1 cellular context compared by ENCODE assay signal in genomic region chr1:203612932-203613682, GRCh38.
TF ChIP-seq lines count a peak whose summit lies in the region.

No MANE protein-coding gene starts in this region.

TF ChIP-seq in K562, 482 proteins besides CTCF, POLR2A, EP300 and RAD21 (continued from another document):
- TF ChIP-seq, protein P1, sequence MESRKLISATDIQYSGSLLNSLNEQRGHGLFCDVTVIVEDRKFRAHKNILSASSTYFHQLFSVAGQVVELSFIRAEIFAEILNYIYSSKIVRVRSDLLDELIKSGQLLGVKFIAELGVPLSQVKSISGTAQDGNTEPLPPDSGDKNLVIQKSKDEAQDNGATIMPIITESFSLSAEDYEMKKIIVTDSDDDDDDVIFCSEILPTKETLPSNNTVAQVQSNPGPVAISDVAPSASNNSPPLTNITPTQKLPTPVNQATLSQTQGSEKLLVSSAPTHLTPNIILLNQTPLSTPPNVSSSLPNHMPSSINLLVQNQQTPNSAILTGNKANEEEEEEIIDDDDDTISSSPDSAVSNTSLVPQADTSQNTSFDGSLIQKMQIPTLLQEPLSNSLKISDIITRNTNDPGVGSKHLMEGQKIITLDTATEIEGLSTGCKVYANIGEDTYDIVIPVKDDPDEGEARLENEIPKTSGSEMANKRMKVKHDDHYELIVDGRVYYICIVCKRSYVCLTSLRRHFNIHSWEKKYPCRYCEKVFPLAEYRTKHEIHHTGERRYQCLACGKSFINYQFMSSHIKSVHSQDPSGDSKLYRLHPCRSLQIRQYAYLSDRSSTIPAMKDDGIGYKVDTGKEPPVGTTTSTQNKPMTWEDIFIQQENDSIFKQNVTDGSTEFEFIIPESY (CRISPR knock-in tag; IDR thresholded peaks at IDR 0.05) = no peak
- no peak for TF ChIP-seq ZNF134 (CRISPR knock-in tag; conservative IDR thresholded peaks at IDR 0.05)
- TF ChIP-seq ETV1 (tag; conservative IDR thresholded peaks at IDR 0.05; ENCODE audit: low read depth) = peak; percentile 90
- TF ChIP-seq SP2 (IDR thresholded peaks at IDR 0.05; ENCODE audit: extremely low read depth, low read depth, low read length, poor library complexity, severe bottlenecking) = no peak
- TF ChIP-seq ZNF395 (CRISPR knock-in tag; IDR thresholded peaks at IDR 0.05) = peak; percentile 53; the same call in 1 of the 2 replicates
- TF ChIP-seq BCOR (IDR thresholded peaks at IDR 0.05) = 0 out of 2 replicates have a peak, but pooled peaks have one; percentile 29
- peak; percentile 42; the same call in 1 of the 2 replicates for TF ChIP-seq VEZF1 (CRISPR knock-in tag; IDR thresholded peaks at IDR 0.05)
- peak in 1 of 2 experiments; percentile 42; a peak in 1 of 4 replicates for TF ChIP-seq ETV6 (IDR thresholded peaks at IDR 0.05; ENCODE audit: borderline replicate concordance in 1 of 2, low read depth in 2 of 2, low read length in 1 of 2)
- no peak for TF ChIP-seq ETV6 (CRISPR knock-in tag; IDR thresholded peaks at IDR 0.05; ENCODE audit: borderline replicate concordance)
- TF ChIP-seq NR2C1 (IDR thresholded peaks at IDR 0.05) = no peak
- TF ChIP-seq NR2C1 (tag; IDR thresholded peaks at IDR 0.05) = peak; percentile 15; the same call in 1 of the 2 replicates
- peak in 1 of 2 experiments; percentile 33; a peak in 1 of 4 replicates for TF ChIP-seq RCOR1 (IDR thresholded peaks at IDR 0.05; ENCODE audit: borderline replicate concordance in 1 of 2, low read depth in 2 of 2, low read length in 2 of 2)
- TF ChIP-seq, protein P2, sequence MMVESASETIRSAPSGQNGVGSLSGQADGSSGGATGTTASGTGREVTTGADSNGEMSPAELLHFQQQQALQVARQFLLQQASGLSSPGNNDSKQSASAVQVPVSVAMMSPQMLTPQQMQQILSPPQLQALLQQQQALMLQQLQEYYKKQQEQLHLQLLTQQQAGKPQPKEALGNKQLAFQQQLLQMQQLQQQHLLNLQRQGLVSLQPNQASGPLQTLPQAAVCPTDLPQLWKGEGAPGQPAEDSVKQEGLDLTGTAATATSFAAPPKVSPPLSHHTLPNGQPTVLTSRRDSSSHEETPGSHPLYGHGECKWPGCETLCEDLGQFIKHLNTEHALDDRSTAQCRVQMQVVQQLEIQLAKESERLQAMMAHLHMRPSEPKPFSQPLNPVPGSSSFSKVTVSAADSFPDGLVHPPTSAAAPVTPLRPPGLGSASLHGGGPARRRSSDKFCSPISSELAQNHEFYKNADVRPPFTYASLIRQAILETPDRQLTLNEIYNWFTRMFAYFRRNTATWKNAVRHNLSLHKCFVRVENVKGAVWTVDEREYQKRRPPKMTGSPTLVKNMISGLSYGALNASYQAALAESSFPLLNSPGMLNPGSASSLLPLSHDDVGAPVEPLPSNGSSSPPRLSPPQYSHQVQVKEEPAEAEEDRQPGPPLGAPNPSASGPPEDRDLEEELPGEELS (CRISPR knock-in tag; IDR thresholded peaks at IDR 0.05; ENCODE audit: borderline replicate concordance) = no peak
- TF ChIP-seq MAZ (CRISPR knock-in tag; conservative IDR thresholded peaks at IDR 0.05 in 1 of 2, IDR thresholded peaks at IDR 0.05 in 1 of 2) = no peak
- peak; percentile 60; the same call in 1 of the 2 replicates for TF ChIP-seq ZBTB9 (CRISPR knock-in tag; IDR thresholded peaks at IDR 0.05)
- peak; percentile 60; the same call in 1 of the 2 replicates for TF ChIP-seq ESRRA (IDR thresholded peaks at IDR 0.05; ENCODE audit: borderline replicate concordance, low read depth)
- peak; percentile 34; the same call in 1 of the 2 replicates for TF ChIP-seq FOXJ2 (tag; IDR thresholded peaks at IDR 0.05)
- peak; percentile 38; the same call in 1 of the 2 replicates for TF ChIP-seq FOSL1 (tag; conservative IDR thresholded peaks at IDR 0.05)
- TF ChIP-seq TAL1 (IDR thresholded peaks at IDR 0.05) = peak; percentile 50; the same call in 1 of the 2 replicates
- peak; percentile 67 for TF ChIP-seq DDX20 (tag; IDR thresholded peaks at IDR 0.05; ENCODE audit: low read depth)
- no peak for TF ChIP-seq ATF1 (CRISPR knock-in tag; IDR thresholded peaks at IDR 0.05)
- TF ChIP-seq ATF1 (tag; IDR thresholded peaks at IDR 0.05) = peak; percentile 26; the same call in 1 of the 2 replicates
- peak; percentile 63 for TF ChIP-seq TCF3 (CRISPR knock-in tag; IDR thresholded peaks at IDR 0.05)
- peak; percentile 82 for TF ChIP-seq GABPA (tag; conservative IDR thresholded peaks at IDR 0.05; ENCODE audit: low read depth)
- no peak for TF ChIP-seq SAP30 (IDR thresholded peaks at IDR 0.05; ENCODE audit: borderline replicate concordance, insufficient read depth, low read depth, low read length, poor library complexity, severe bottlenecking)
- TF ChIP-seq THRAP3 (IDR thresholded peaks at IDR 0.05; ENCODE audit: borderline replicate concordance) = no peak
- peak in 1 of 2 experiments; percentile 46 for TF ChIP-seq E2F6 (IDR thresholded peaks at IDR 0.05; ENCODE audit: borderline replicate concordance in 1 of 2, extremely low read depth in 1 of 2, insufficient read depth in 1 of 2, insufficient read length in 1 of 2, low read depth in 1 of 2, low read length in 1 of 2, poor library complexity in 1 of 2, severe bottlenecking in 1 of 2)
- TF ChIP-seq PRDM10 (IDR thresholded peaks at IDR 0.05; ENCODE audit: partially characterized antibody) = peak; percentile 73
- peak; percentile 5; the same call in 1 of the 2 replicates for TF ChIP-seq ZNF239 (CRISPR knock-in tag; IDR thresholded peaks at IDR 0.05)
- no peak for TF ChIP-seq ZNF444 (CRISPR knock-in tag; IDR thresholded peaks at IDR 0.05)
- peak; percentile 28; the same call in 1 of the 2 replicates for TF ChIP-seq ZNF644 (tag; IDR thresholded peaks at IDR 0.05; ENCODE audit: low read depth)
- peak; percentile 11; the same call in 1 of the 2 replicates for TF ChIP-seq NFE2 (IDR thresholded peaks at IDR 0.05; ENCODE audit: low read depth)
